Comparison of ENCODE assay signal across 13 cellular contexts in genomic region chr5:172623313-172623980, GRCh38. TPM values are rescaled to one million over a fixed set of nuclear protein-coding genes. Genes with fewer than 3 reads are reported as not detected.
DNase-seq lines count a peak whose midpoint lies in the region; ATAC-seq, FAIRE-seq and TF ChIP-seq lines count a peak whose summit lies in the region.
"Had no signal": no experiment of that assay in that cellular context is flagged by ENCODE, and none has a peak within 500 bp of the region (broad histone marks: within the 10 kb centered on the region; RNA-seq: fewer than 3 reads in every experiment).

No MANE protein-coding gene starts in this region.

- H3K36me3 ChIP-seq in Peyer's patch (no peaks in the 10 kb centered on the region), K562 (ENCODE audit: control insufficient read depth, insufficient read depth, low read length) (no peaks in the 10 kb centered on the region), adrenal gland (replicated peaks in 1 of 2) (no peaks in the 10 kb centered on the region)

- peak overlapping the region in 3 of 4 donors; percentile 45 to 92 (median 85) for H3K27ac ChIP-seq in Peyer's patch
- H3K27ac ChIP-seq in K562 (ENCODE audit: extremely low read depth, low read depth, low read length), result no peak overlapping the region
- no peak overlapping the region for H3K27ac ChIP-seq in adrenal gland

- no peak overlapping the region for H2AFZ ChIP-seq in K562 (ENCODE audit: low read depth, low read length)

- H3K4me1 ChIP-seq in Peyer's patch, result peaks cover 0 to 7% (median 0%) of the 10 kb centered on the region in 4 donors
- H3K4me1 ChIP-seq in K562 (replicated peaks in 1 of 2; ENCODE audit: control insufficient read depth in 2 of 2, insufficient read depth in 2 of 2, low read length in 2 of 2), result no peaks in the 10 kb centered on the region
- H3K4me1 ChIP-seq in adrenal gland (replicated peaks in 1 of 2), result no peaks in the 10 kb centered on the region
- H3K4me1 ChIP-seq: Caco-2 had no signal

- DNase-seq in Peyer's patch (no peak), K562 (ENCODE audit: extremely low read depth in 1 of 4, low spot score in 3 of 4) (no peak), mesenteric fat pad (ENCODE audit: low spot score) (peak; percentile 73), sciatic nerve (ENCODE audit: low spot score) (peak; percentile 36), ureter (ENCODE audit: low spot score) (no peak), adrenal gland (no peak)
- DNase-seq: C1 segment of cervical spinal cord; CD4-positive, alpha-beta memory T cell had no signal

- H3K9me3 ChIP-seq in Peyer's patch (no peaks in the 10 kb centered on the region), K562 (replicated peaks; ENCODE audit: control insufficient read depth, insufficient read depth, low read depth, low read length) (no peaks in the 10 kb centered on the region), adrenal gland (replicated peaks in 1 of 3) (no peaks in the 10 kb centered on the region)
- H3K9me3 ChIP-seq: Caco-2 had no signal

- no peak overlapping the region for H3K4me2 ChIP-seq in K562 (ENCODE audit: insufficient read depth, low read length)

- in situ Hi-C loops in K562 (cut with MboI), result no loop called here

- no peak for TF ChIP-seq RAD21 in K562 (CRISPR knock-in tag; conservative IDR thresholded peaks at IDR 0.05 in 1 of 2, IDR thresholded peaks at IDR 0.05 in 1 of 2)

- intact Hi-C loops in K562 (cut with micrococcal nuclease), result no loop called here
- intact Hi-C loops in sciatic nerve (cut with DNase I), result no loop called here
- intact Hi-C loops in adrenal gland (cut with DNase I), result no loop called here

- peaks cover 17% of the 10 kb centered on the region; the same call in 1 of the 2 replicates for H4K20me1 ChIP-seq in K562 (replicated peaks; ENCODE audit: control insufficient read depth, insufficient read depth, low read length)

- BruUV-seq in K562 (replicated peaks; lab: Mats Ljungman, UMichigan), result no TSS peak

- POLR2A ChIA-PET in K562 (lab: Yijun Ruan, JAX), result no interaction called here

- CTCF ChIA-PET in K562 (lab: Yijun Ruan, JAX; ENCODE audit: low intra/inter-chr PET ratio), result no interaction called here

- H3K27me3 ChIP-seq in Peyer's patch (no peaks in the 10 kb centered on the region), K562 (ENCODE audit: control insufficient read depth in 2 of 2, insufficient read depth in 2 of 2, low read length in 2 of 2) (peaks cover 43 to 80% of the 10 kb centered on the region in 2 experiments), adrenal gland (no peaks in the 10 kb centered on the region)

- no peak overlapping the region for H3K9ac ChIP-seq in K562 (ENCODE audit: insufficient read depth in 1 of 2, low read depth in 2 of 2, low read length in 2 of 2)

- H3K79me2 ChIP-seq in K562 (ENCODE audit: control insufficient read depth, insufficient read depth, low read length), result no peaks in the 10 kb centered on the region

- no peak overlapping the region for H3K4me3 ChIP-seq in Peyer's patch
- no peak overlapping the region for H3K4me3 ChIP-seq in K562
- no peak overlapping the region for H3K4me3 ChIP-seq in adrenal gland

- WGBS in K562 (ENCODE audit: insufficient coverage, low coverage, missing lambda C conversion rate), result 6% methylated on average over 9 of the region's 9 CpGs
- WGBS in adrenal gland, 4 donors, result 86 to 93% (median 93%) methylated on average over 5 to 9 of the region's 9 CpGs

- TF ChIP-seq POLR2A in Peyer's patch (IDR thresholded peaks at IDR 0.05) (peak in 1 of 2 donors; percentile 12), K562 (conservative IDR thresholded peaks at IDR 0.05) (no peak), adrenal gland (IDR thresholded peaks at IDR 0.05) (no peak)

- H3K9me1 ChIP-seq in K562 (ENCODE audit: control insufficient read depth, insufficient read depth, low read length), result no peaks in the 10 kb centered on the region

- no peak for TF ChIP-seq CTCF in Peyer's patch (IDR thresholded peaks at IDR 0.05)
- TF ChIP-seq CTCF in K562 (IDR thresholded peaks at IDR 0.05 in 2 of 3, conservative IDR thresholded peaks at IDR 0.05 in 1 of 3; ENCODE audit: insufficient read depth in 2 of 3, low read depth in 1 of 3, low read length in 3 of 3), result no peak
- no peak for TF ChIP-seq CTCF in adrenal gland (IDR thresholded peaks at IDR 0.05)

- no peak for FAIRE-seq in K562 (lab: Jason Lieb, UNC)
- FAIRE-seq: A204.1, H54 had no signal

- no peak for TF ChIP-seq EP300 in K562 (IDR thresholded peaks at IDR 0.05; ENCODE audit: low read length)

- no peak for ATAC-seq in K562
- no peak for ATAC-seq in sciatic nerve
- no peak for ATAC-seq in HG03135 (IDR thresholded peaks at IDR 0.05; ENCODE audit: unreplicated experiment)

TF ChIP-seq in K562, 482 proteins besides CTCF, POLR2A, EP300 and RAD21:
- peak; percentile 31 for TF ChIP-seq RBM25 (IDR thresholded peaks at IDR 0.05; ENCODE audit: low read depth, low read length, severe bottlenecking)
- TF ChIP-seq ETV6 (IDR thresholded peaks at IDR 0.05; ENCODE audit: borderline replicate concordance in 1 of 2, low read depth in 2 of 2, low read length in 1 of 2), result no peak
- no peak for TF ChIP-seq ETV6 (CRISPR knock-in tag; IDR thresholded peaks at IDR 0.05; ENCODE audit: borderline replicate concordance)
- TF ChIP-seq ZNF518B (CRISPR knock-in tag; IDR thresholded peaks at IDR 0.05), result no peak
- TF ChIP-seq MCM5 (IDR thresholded peaks at IDR 0.05; ENCODE audit: low read depth), result no peak

RNA-seq across cellular contexts. Expression of gene NEURL1B, which starts 17.6 kb away (rescaled TPM):
- 10 to 100 TPM; 38.8 to 97.2 (median 81.0) TPM for total RNA-seq in Peyer's patch
- total RNA-seq in K562 (2011; cell fraction: chromatin; rRNA removed; ENCODE audit: low replicate concordance), result not detected in 2 replicates
- total RNA-seq in K562 (2011; cell fraction: nucleolus; rRNA removed), result not detected in 2 replicates
- not detected in 2 replicates for total RNA-seq in K562 (2011; cell fraction: nucleoplasm; rRNA removed)
- total RNA-seq in K562 (2014; rRNA removed), result not detected in 2 replicates
- not detected in 2 replicates for total RNA-seq in K562 (2014; rRNA removed; fragmentation: Illumina TruSeq; extraction: Trizol)
- total RNA-seq in K562 (2015; rRNA removed; fragmentation: Illumina TruSeq; extraction: Trizol), result not detected in 2 replicates
- 0.04 TPM in 2 replicates for total RNA-seq in K562 (2021)
- polyA plus RNA-seq in K562 (2011; rRNA removed), result not detected in 2 replicates
- not detected in 2 replicates for polyA plus RNA-seq in K562 (2011; cell fraction: cytosol; rRNA removed)
- not detected in 2 replicates for polyA plus RNA-seq in K562 (2011; cell fraction: nucleus; rRNA removed)
- not detected in 2 replicates for polyA plus RNA-seq in K562 (2012)
- polyA plus RNA-seq in K562 (2014; fragmentation: Illumina TruSeq; extraction: Trizol), result not detected in 2 replicates
- polyA plus RNA-seq in K562 (2014; fragmentation: Nextera tagmentation; extraction: Ambion mirVana), result not detected
- polyA plus RNA-seq in K562 (2014; rRNA removed), result not detected in 2 replicates
- not detected in 2 replicates for polyA minus RNA-seq in K562 (2011; rRNA and poly(A)+ RNA removed)
- polyA minus RNA-seq in K562 (2011; cell fraction: cytosol; rRNA and poly(A)+ RNA removed), result not detected in 2 replicates
- not detected in 2 replicates for polyA minus RNA-seq in K562 (2011; cell fraction: nucleus; rRNA and poly(A)+ RNA removed)
- total RNA-seq in mesenteric fat pad, result 35.8 TPM
- total RNA-seq in sciatic nerve, result 53.7 TPM
- 35.0 TPM for total RNA-seq in ureter
- 10 to 100 TPM; 26.2 to 99.9 (median 60.5) TPM for total RNA-seq in adrenal gland
- polyA plus RNA-seq in adrenal gland, result 10 to 100 TPM in 2 of 3 donors, 1 to 10 TPM in 1; 9.8 to 17.9 (median 13.9) TPM
- polyA plus RNA-seq: IgD-negative memory B cell had no signal

Comparison
In these comparisons a context has a peak if more than half of its experiments do, and no peak if none do; other contexts are left out.
1. DNase-seq: peak in mesenteric fat pad (single experiment) and sciatic nerve (single experiment); none in Peyer's patch (0 of 3), K562 (0 of 4), ureter (single experiment) and adrenal gland (0 of 7).
2. H3K27ac ChIP-seq: peak in Peyer's patch (3 of 4); none in K562 (single experiment) and adrenal gland (0 of 5).
3. RNA of gene NEURL1B, which starts 17.6 kb away (total RNA-seq): 38.8 to 97.2 TPM in Peyer's patch, 26.2 to 99.9 TPM in adrenal gland, 53.7 TPM in sciatic nerve (single experiment), 35.8 TPM in mesenteric fat pad (single experiment) and 35.0 TPM in ureter (single experiment); 0.04 TPM in K562; every median in the first group is over 10 times any median in the second.